Comparison of ENCODE assay signal across 23 cellular contexts in genomic region chr3:113021471-113021870, GRCh38. TPM values are rescaled to one million over a fixed set of nuclear protein-coding genes. Genes with fewer than 3 reads are reported as not detected.
"Had no signal": no experiment of that assay in that cellular context is flagged by ENCODE, and none has a peak within 500 bp of the region (broad histone marks: within the 10 kb centered on the region; RNA-seq: fewer than 3 reads in every experiment).

No MANE protein-coding gene starts in this region.

- FAIRE-seq: RCC 7860 had no signal

- H3K4me3 Mint-ChIP-seq: T-helper 1 cell treated with Interleukin-12 subunit alpha and Interleukin-12 subunit beta and Interleukin-4 antibody, amounts not matched to agents 30 μg/mL and 1 μg/mL, for 36 hours; WTC11 had no signal

- H3K27ac Mint-ChIP-seq: T-helper 1 cell treated with Interleukin-12 subunit alpha and Interleukin-12 subunit beta and Interleukin-4 antibody, amounts not matched to agents 30 μg/mL and 1 μg/mL, for 36 hours; WTC11 had no signal

- ATAC-seq: WTC11 had no signal

- H3K27me3 Mint-ChIP-seq: activated CD4-positive, alpha-beta T cell treated with anti-CD3 and anti-CD28 coated beads, Interleukin-2, amount 10 ng/mL, durations not matched to agents 24 days and 14 days; central memory CD8-positive, alpha-beta T cell had no signal

- DNase-seq: activated CD4-positive, alpha-beta T cell treated with anti-CD3 and anti-CD28 coated beads for 1 hour; activated CD4-positive, alpha-beta T cell treated with anti-CD3 and anti-CD28 coated beads, Interleukin-2, amount 50 U/mL, for 48 hours; activated gamma-delta T cell treated with Interleukin-2 at 50 U/mL for 16 hours; activated naive CD4-positive, alpha-beta T cell treated with anti-CD3 and anti-CD28 coated beads, Interleukin-2, amount 50 U/mL, for 16 hours; activated T-cell treated with anti-CD3 and anti-CD28 coated beads for 4 hours; activated T-cell treated with anti-CD3 and anti-CD28 coated beads, Interleukin-2, amount 50 U/mL, for 48 hours; aorta; MM.1S; NCI-H1105; NCI-H1436; NCI-H187; NCI-H2081; NCI-H446; NCI-H524; SHP77 treated with DMSO at 0.1 percent for 48 hours; T-helper 9 cell had no signal

- H3K9me3 Mint-ChIP-seq: activated CD4-positive, alpha-beta T cell treated with anti-CD3 and anti-CD28 coated beads, Interleukin-2, amount 10 ng/mL, durations not matched to agents 24 days and 14 days; activated T-helper 2 cell treated with anti-CD3 and anti-CD28 coated beads, Interferon-gamma antibody, Interleukin-2, Interleukin-4, amounts not matched to agents 10 μg/mL and 5 μg/mL and 100 μg/mL, durations not matched to agents 14 hours and 24 hours and 36 hours; central memory CD8-positive, alpha-beta T cell; T-helper 1 cell treated with Interleukin-12 subunit alpha and Interleukin-12 subunit beta and Interleukin-4 antibody, amounts not matched to agents 30 μg/mL and 1 μg/mL, for 36 hours had no signal

RNA-seq across cellular contexts. Expression of gene CD200R1, which starts 46.6 kb away (rescaled TPM):
- total RNA-seq: SK-MEL-5, WTC11 had no signal
